ENCODE assay signal across 18 cellular contexts in genomic region chr12:4563336-4563735, GRCh38.
"Had no signal": no experiment of that assay in that cellular context is flagged by ENCODE, and none has a peak within 500 bp of the region (broad histone marks: within the 10 kb centered on the region; RNA-seq: fewer than 3 reads in every experiment).

No MANE protein-coding gene starts in this region.

- H3K27ac Mint-ChIP-seq: activated CD4-positive, alpha-beta T cell treated with anti-CD3 and anti-CD28 coated beads for 36 hours; activated naive CD4-positive, alpha-beta T cell treated with anti-CD3 and anti-CD28 coated beads, Interleukin-2, amount 50 U/mL, for 24 hours; naive thymus-derived CD8-positive, alpha-beta T cell; stimulated activated naive CD8-positive, alpha-beta T cell treated with anti-CD3 and anti-CD28 coated beads, Interleukin-15, amount 100 ng/mL, for 72 hours; T-cell; WTC11 had no signal

- H3K9me3 ChIP-seq: body of pancreas, gastrocnemius medialis, left ventricle myocardium inferior, suprapubic skin, transverse colon, vagina had no signal

- H3K4me1 ChIP-seq: gastrocnemius medialis had no signal

- H3K4me3 ChIP-seq: body of pancreas, left ventricle myocardium inferior, suprapubic skin, transverse colon, vagina had no signal

- H3K27ac ChIP-seq: body of pancreas, epithelial cell of prostate, gastrocnemius medialis, left ventricle myocardium inferior, suprapubic skin, transverse colon, vagina had no signal

- H3K9me3 Mint-ChIP-seq: activated naive CD4-positive, alpha-beta T cell treated with anti-CD3 and anti-CD28 coated beads, Interleukin-2, amount 50 U/mL, for 24 hours; naive thymus-derived CD8-positive, alpha-beta T cell; stimulated activated naive CD8-positive, alpha-beta T cell treated with anti-CD3 and anti-CD28 coated beads, Interleukin-15, amount 100 ng/mL, for 72 hours; T-cell; WTC11 had no signal

- H3K36me3 Mint-ChIP-seq: activated naive CD4-positive, alpha-beta T cell treated with anti-CD3 and anti-CD28 coated beads, Interleukin-2, amount 50 U/mL, for 24 hours; naive thymus-derived CD8-positive, alpha-beta T cell; T-cell; WTC11 had no signal

- H3K36me3 ChIP-seq: gastrocnemius medialis, left ventricle myocardium inferior, suprapubic skin, transverse colon, vagina had no signal

- H3K27me3 ChIP-seq: body of pancreas, suprapubic skin, transverse colon, vagina had no signal

- ATAC-seq: activated CD4-positive, alpha-beta T cell treated with anti-CD3 and anti-CD28 coated beads for 36 hours; body of pancreas; gastrocnemius medialis; naive thymus-derived CD8-positive, alpha-beta T cell; stimulated activated naive CD8-positive, alpha-beta T cell treated with anti-CD3 and anti-CD28 coated beads, Interleukin-15, amount 100 ng/mL, for 72 hours; T-cell had no signal

- H3K4me3 Mint-ChIP-seq: activated CD4-positive, alpha-beta T cell treated with anti-CD3 and anti-CD28 coated beads for 36 hours; activated naive CD4-positive, alpha-beta T cell treated with anti-CD3 and anti-CD28 coated beads, Interleukin-2, amount 50 U/mL, for 24 hours; stimulated activated naive CD8-positive, alpha-beta T cell treated with anti-CD3 and anti-CD28 coated beads, Interleukin-15, amount 100 ng/mL, for 72 hours; T-cell; WTC11 had no signal

- DNase-seq: activated CD4-positive, alpha-beta T cell treated with anti-CD3 and anti-CD28 coated beads for 36 hours; activated CD4-positive, alpha-beta T cell treated with anti-CD3 and anti-CD28 coated beads, Interleukin-2, amount 50 U/mL, for 48 hours; activated gamma-delta T cell; body of pancreas; dorsolateral prefrontal cortex; gastrocnemius medialis; head of caudate nucleus; left ventricle myocardium inferior; naive thymus-derived CD8-positive, alpha-beta T cell; occipital lobe; stimulated activated naive CD8-positive, alpha-beta T cell treated with anti-CD3 and anti-CD28 coated beads, Interleukin-15, amount 100 ng/mL, for 72 hours; T-cell; transverse colon had no signal
